Comparison of ENCODE assay signal across 14 cellular contexts in genomic region chr11:45157247-45158209, GRCh38. TPM values are rescaled to one million over a fixed set of nuclear protein-coding genes. Genes with fewer than 3 reads are reported as not detected.
DNase-seq lines count a peak whose midpoint lies in the region; ATAC-seq, FAIRE-seq and TF ChIP-seq lines count a peak whose summit lies in the region.
"Had no signal": no experiment of that assay in that cellular context is flagged by ENCODE, and none has a peak within 500 bp of the region (broad histone marks: within the 10 kb centered on the region; RNA-seq: fewer than 3 reads in every experiment).

No MANE protein-coding gene starts in this region.

- WGBS in lung, 2 donors, result 84% methylated on average over 20 of the region's 20 CpGs
- 81 to 83% methylated on average over 20 of the region's 20 CpGs for WGBS in sigmoid colon, 2 donors

- FAIRE-seq in frontal cortex (lab: Jason Lieb, UNC), result no peak
- FAIRE-seq: endothelial cell of umbilical vein had no signal

- H3K4me3 Mint-ChIP-seq in stimulated activated naive CD8-positive, alpha-beta T cell treated with anti-CD3 and anti-CD28 coated beads, Interleukin-15, amount 100 ng/mL, for 72 hours, result no peak overlapping the region
- H3K4me3 Mint-ChIP-seq: activated CD4-positive, alpha-beta memory T cell treated with anti-CD3 and anti-CD28 coated beads, Interleukin-2, amount 10 ng/mL, durations not matched to agents 7 days and 5 days had no signal

- peaks cover 53% of the 10 kb centered on the region for H3K4me1 Mint-ChIP-seq in stimulated activated naive CD8-positive, alpha-beta T cell treated with anti-CD3 and anti-CD28 coated beads, Interleukin-15, amount 100 ng/mL, for 72 hours
- H3K4me1 Mint-ChIP-seq: activated CD4-positive, alpha-beta memory T cell treated with anti-CD3 and anti-CD28 coated beads, Interleukin-2, amount 10 ng/mL, durations not matched to agents 7 days and 5 days had no signal

- no peak for TF ChIP-seq POLR2A in sigmoid colon (IDR thresholded peaks at IDR 0.05)
- TF ChIP-seq POLR2A in erythroblast (IDR thresholded peaks at IDR 0.05; ENCODE audit: low read length), result no peak

- no peak overlapping the region for H3K27ac Mint-ChIP-seq in stimulated activated naive CD8-positive, alpha-beta T cell treated with anti-CD3 and anti-CD28 coated beads, Interleukin-15, amount 100 ng/mL, for 72 hours
- H3K27ac Mint-ChIP-seq: activated CD4-positive, alpha-beta memory T cell treated with anti-CD3 and anti-CD28 coated beads, Interleukin-2, amount 10 ng/mL, durations not matched to agents 7 days and 5 days had no signal

- H3K9me3 Mint-ChIP-seq in stimulated activated naive CD8-positive, alpha-beta T cell treated with anti-CD3 and anti-CD28 coated beads, Interleukin-15, amount 100 ng/mL, for 72 hours, result no peaks in the 10 kb centered on the region
- H3K9me3 Mint-ChIP-seq: activated CD4-positive, alpha-beta memory T cell treated with anti-CD3 and anti-CD28 coated beads, Interleukin-2, amount 10 ng/mL, durations not matched to agents 7 days and 5 days had no signal

- TF ChIP-seq EP300 in sigmoid colon (IDR thresholded peaks at IDR 0.05), result no peak

- H3K4me3 ChIP-seq in lung (no peak overlapping the region), sigmoid colon (no peak overlapping the region)

- no peaks in the 10 kb centered on the region for H3K36me3 ChIP-seq in lung (ENCODE audit: control insufficient read depth in 2 of 2, insufficient read depth in 2 of 2, low read length in 2 of 2)
- no peaks in the 10 kb centered on the region for H3K36me3 ChIP-seq in sigmoid colon

- ATAC-seq in stimulated activated naive CD8-positive, alpha-beta T cell treated with anti-CD3 and anti-CD28 coated beads, Interleukin-15, amount 100 ng/mL, for 72 hours, result peak; percentile 12
- no peak for ATAC-seq in stimulated activated naive CD8-positive, alpha-beta T cell treated with anti-CD3 and anti-CD28 coated beads, Interleukin-15, Interleukin-2, amounts not matched to agents 100 U/mL and 50 U/mL, for 24 hours
- ATAC-seq in lung (ENCODE audit: insufficient read depth, low FRiP score) (no peak), HG02623 (IDR thresholded peaks at IDR 0.05; ENCODE audit: unreplicated experiment) (no peak)

- H3K9me3 ChIP-seq in lung (ENCODE audit: control insufficient read depth in 2 of 2, insufficient read depth in 1 of 2, low read length in 1 of 2) (no peaks in the 10 kb centered on the region), sigmoid colon (no peaks in the 10 kb centered on the region)

- no peaks in the 10 kb centered on the region for H3K27me3 Mint-ChIP-seq in stimulated activated naive CD8-positive, alpha-beta T cell treated with anti-CD3 and anti-CD28 coated beads, Interleukin-15, amount 100 ng/mL, for 72 hours
- H3K27me3 Mint-ChIP-seq: activated CD4-positive, alpha-beta memory T cell treated with anti-CD3 and anti-CD28 coated beads, Interleukin-2, amount 10 ng/mL, durations not matched to agents 7 days and 5 days had no signal

- peaks cover 0 to 50% of the 10 kb centered on the region in 2 donors for H3K4me1 ChIP-seq in lung (ENCODE audit: control insufficient read depth in 2 of 2, insufficient read depth in 2 of 2, low read length in 2 of 2)
- H3K4me1 ChIP-seq in sigmoid colon, result peaks cover 0 to 72% (median 66%) of the 10 kb centered on the region in 4 donors

- H3K27me3 ChIP-seq in lung (ENCODE audit: control insufficient read depth, insufficient read depth), result no peaks in the 10 kb centered on the region
- no peaks in the 10 kb centered on the region for H3K27me3 ChIP-seq in sigmoid colon

- no peak for DNase-seq in stimulated activated naive CD8-positive, alpha-beta T cell treated with anti-CD3 and anti-CD28 coated beads, Interleukin-15, amount 100 ng/mL, for 72 hours
- no peak for DNase-seq in stimulated activated naive CD8-positive, alpha-beta T cell treated with anti-CD3 and anti-CD28 coated beads, Interleukin-15, Interleukin-2, amounts not matched to agents 100 U/mL and 50 U/mL, for 24 hours
- DNase-seq in lung (ENCODE audit: low spot score) (no peak), sigmoid colon (peak; percentile 63), erythroblast (lab: John Stamatoyannopoulos, UW) (no peak), NCI-H1930 (lab: John Stamatoyannopoulos, UW) (no peak), frontal cortex (ENCODE audit: low spot score in 2 of 2) (no peak)
- DNase-seq: activated CD4-positive, alpha-beta memory T cell treated with anti-CD3 and anti-CD28 coated beads, Interleukin-2, amount 10 ng/mL, durations not matched to agents 7 days and 5 days; DMS153; NCI-H2029 treated with DMSO at 0.1 percent for 48 hours; NCI-H526 treated with DMSO at 0.1 percent for 48 hours; SHP77 had no signal

- intact Hi-C loops in sigmoid colon (cut with DNase I), result no loop called here

- H3K27ac ChIP-seq in lung (ENCODE audit: low read depth in 1 of 2, low read length in 1 of 2) (peak overlapping the region; percentile 49 to 50), sigmoid colon (peak overlapping the region; percentile 75 to 82 (median 82))

- no peak for TF ChIP-seq CTCF in lung (IDR thresholded peaks at IDR 0.05; ENCODE audit: control extremely low read depth, extremely low read depth)
- TF ChIP-seq CTCF in sigmoid colon (IDR thresholded peaks at IDR 0.05), result no peak

RNA-seq across cellular contexts. Expression of gene PRDM11, which starts 11.1 kb away (rescaled TPM):
- total RNA-seq in lung, result 10 to 100 TPM; 22.5 to 35.1 TPM
- 1 to 10 TPM; 3.7 to 5.7 TPM for polyA plus RNA-seq in lung
- 10 to 100 TPM; 12.7 to 23.2 (median 20.7) TPM for total RNA-seq in sigmoid colon
- polyA plus RNA-seq in sigmoid colon, result 1 to 10 TPM in 2 of 3 donors, under 1 TPM in 1; 0.92 to 4.3 (median 1.8) TPM
- total RNA-seq in frontal cortex, result 6.9 TPM
